Comparison of ENCODE assay signal across 24 cellular contexts in the genomic region with DNA sequence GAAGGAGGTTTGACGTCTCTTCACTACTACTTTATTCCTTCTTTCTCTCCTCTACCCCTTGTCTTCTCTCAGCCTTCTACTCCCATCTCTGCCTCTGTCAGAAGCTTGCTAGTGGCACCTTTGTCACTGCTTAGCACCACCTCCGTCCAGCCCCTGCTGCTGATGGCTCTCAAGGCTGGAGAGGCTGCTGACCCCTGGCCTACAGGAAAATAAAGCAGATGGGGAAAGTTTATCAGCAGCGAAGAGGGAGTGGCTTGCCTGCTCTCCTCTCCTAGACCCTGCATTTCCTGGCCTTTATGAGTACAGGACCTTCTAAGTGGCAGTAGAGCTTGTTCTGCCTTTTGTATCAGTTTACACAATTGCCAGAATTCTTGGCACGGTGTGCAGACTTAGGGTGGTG. TPM values are rescaled to one million over a fixed set of nuclear protein-coding genes. Genes with fewer than 3 reads are reported as not detected.
"Had no signal": no experiment of that assay in that cellular context is flagged by ENCODE, and none has a peak within 500 bp of the region (broad histone marks: within the 10 kb centered on the region; RNA-seq: fewer than 3 reads in every experiment).

No MANE protein-coding gene starts in this region.

- H3K9me3 Mint-ChIP-seq: activated CD4-positive, alpha-beta memory T cell treated with anti-CD3 and anti-CD28 coated beads, Interleukin-2, amount 10 ng/mL, durations not matched to agents 7 days and 5 days; activated naive CD4-positive, alpha-beta T cell treated with anti-CD3 and anti-CD28 coated beads for 36 hours; brain had no signal

- H3K36me3 Mint-ChIP-seq: activated naive CD8-positive, alpha-beta T cell had no signal

- H3K4me1 Mint-ChIP-seq: activated CD4-positive, alpha-beta memory T cell treated with anti-CD3 and anti-CD28 coated beads, Interleukin-2, amount 10 ng/mL, durations not matched to agents 7 days and 5 days; activated T-helper 17 cell treated with anti-CD3 and anti-CD28 coated beads, Interleukin-2, amount 50 U/mL, for 72 hours; T-helper 17 cell had no signal

- H3K9me3 ChIP-seq: MG63 had no signal

- H3K27ac Mint-ChIP-seq: activated CD4-positive, alpha-beta memory T cell treated with anti-CD3 and anti-CD28 coated beads, Interleukin-2, amount 10 ng/mL, durations not matched to agents 7 days and 5 days; activated CD4-positive, alpha-beta T cell treated with anti-CD3 and anti-CD28 coated beads for 36 hours; activated naive CD4-positive, alpha-beta T cell treated with anti-CD3 and anti-CD28 coated beads for 36 hours; activated naive CD8-positive, alpha-beta T cell; activated T-helper 17 cell treated with anti-CD3 and anti-CD28 coated beads, Interleukin-2, amount 50 U/mL, for 72 hours; brain; T-helper 17 cell had no signal

- ATAC-seq: activated CD4-positive, alpha-beta T cell treated with anti-CD3 and anti-CD28 coated beads for 36 hours; activated T-helper 17 cell treated with anti-CD3 and anti-CD28 coated beads, Interleukin-2, amount 50 U/mL, for 72 hours; T-helper 17 cell had no signal

- H3K27ac ChIP-seq: WERI-Rb-1 had no signal

- DNase-seq: activated CD4-positive, alpha-beta memory T cell treated with anti-CD3 and anti-CD28 coated beads, Interleukin-2, amount 10 ng/mL, durations not matched to agents 7 days and 5 days; activated CD4-positive, alpha-beta T cell treated with anti-CD3 and anti-CD28 coated beads for 36 hours; activated CD4-positive, alpha-beta T cell treated with anti-CD3 and anti-CD28 coated beads, Interleukin-2, amount 50 U/mL, for 1 hour; activated gamma-delta T cell; activated naive CD4-positive, alpha-beta T cell treated with anti-CD3 and anti-CD28 coated beads for 36 hours; activated T-cell treated with anti-CD3 and anti-CD28 coated beads for 4 hours; activated T-cell treated with anti-CD3 and anti-CD28 coated beads, Interleukin-2, amount 50 U/mL, for 48 hours; amygdala; MG63; MV-4-11; NCI-H1105; NCI-H1436; NCI-H1694 treated with DMSO at 0.1 percent for 48 hours; NCI-H2029 treated with DMSO at 0.1 percent for 48 hours; NCI-H446; NCI-H524; SIG-M5; T-helper 17 cell; T1000; WERI-Rb-1 had no signal

- H3K4me3 ChIP-seq: MG63 had no signal

- H3K4me3 Mint-ChIP-seq: activated CD4-positive, alpha-beta memory T cell treated with anti-CD3 and anti-CD28 coated beads, Interleukin-2, amount 10 ng/mL, durations not matched to agents 7 days and 5 days; activated CD4-positive, alpha-beta T cell treated with anti-CD3 and anti-CD28 coated beads for 36 hours; activated naive CD4-positive, alpha-beta T cell treated with anti-CD3 and anti-CD28 coated beads for 36 hours; activated naive CD8-positive, alpha-beta T cell; activated T-helper 17 cell treated with anti-CD3 and anti-CD28 coated beads, Interleukin-2, amount 50 U/mL, for 72 hours; brain; T-helper 17 cell had no signal

- H3K27me3 Mint-ChIP-seq: activated CD4-positive, alpha-beta memory T cell treated with anti-CD3 and anti-CD28 coated beads, Interleukin-2, amount 10 ng/mL, durations not matched to agents 7 days and 5 days; activated CD4-positive, alpha-beta T cell treated with anti-CD3 and anti-CD28 coated beads for 36 hours had no signal

- H3K36me3 ChIP-seq: MG63 had no signal

RNA-seq across cellular contexts. Expression of a gene that starts 27.0 kb away (rescaled TPM):
- total RNA-seq: activated CD8-positive, alpha-beta memory T cell treated with anti-CD3 and anti-CD28 coated beads for 36 hours; T-helper 17 cell had no signal
